In genomic region chr5:172630082-172630481, GRCh38 we compare ENCODE assay signal across 25 cellular contexts.
"Had no signal": no experiment of that assay in that cellular context is flagged by ENCODE, and none has a peak within 500 bp of the region (broad histone marks: within the 10 kb centered on the region; RNA-seq: fewer than 3 reads in every experiment).

No MANE protein-coding gene starts in this region.

- H3K4me3 Mint-ChIP-seq: dendritic cell treated with granulocyte-macrophage colony-stimulating factor and Interleukin-4, amounts not matched to agents 40 ng/mL and 50 ng/mL, for 4 days; immature natural killer cell; naive thymus-derived CD4-positive, alpha-beta T cell; nephron progenitor cell; stimulated activated memory B cell treated with anti-CD40 and anti-IgM and Interleukin-4, amounts not matched to agents 10 μg/mL and 1 μg/mL and 100 μg/mL, for 72 hours; stimulated activated naive CD8-positive, alpha-beta T cell treated with anti-CD3 and anti-CD28 coated beads, Interleukin-15, Interleukin-2, amounts not matched to agents 100 ng/mL and 50 ng/mL, for 24 hours had no signal

- H3K36me3 Mint-ChIP-seq: immature natural killer cell; naive thymus-derived CD4-positive, alpha-beta T cell; stimulated activated memory B cell treated with anti-CD40 and anti-IgM and Interleukin-4, amounts not matched to agents 10 μg/mL and 1 μg/mL and 100 μg/mL, for 72 hours had no signal

- H3K9me3 ChIP-seq: esophagus squamous epithelium, gastroesophageal sphincter, neutrophil, psoas muscle, spleen, tibial artery had no signal

- ATAC-seq: gastroesophageal sphincter; left cardiac atrium; left ventricle myocardium superior; naive thymus-derived CD4-positive, alpha-beta T cell; psoas muscle; sciatic nerve; stimulated activated memory B cell treated with anti-CD40 and anti-IgM and Interleukin-4, amounts not matched to agents 10 μg/mL and 1 μg/mL and 100 μg/mL, for 72 hours had no signal

- H3K4me3 ChIP-seq: esophagus squamous epithelium, gastroesophageal sphincter, lung, psoas muscle, spleen, tibial artery had no signal

- H3K27ac ChIP-seq: esophagus squamous epithelium, gastroesophageal sphincter, neutrophil, psoas muscle, spleen, tibial artery had no signal

- H3K4me1 ChIP-seq: gastroesophageal sphincter, psoas muscle, spleen, tibial artery had no signal

- H3K36me3 ChIP-seq: esophagus squamous epithelium, gastroesophageal sphincter, neutrophil, spleen, tibial artery had no signal

- H3K4me1 Mint-ChIP-seq: immature natural killer cell; naive thymus-derived CD4-positive, alpha-beta T cell; stimulated activated memory B cell treated with anti-CD40 and anti-IgM and Interleukin-4, amounts not matched to agents 10 μg/mL and 1 μg/mL and 100 μg/mL, for 72 hours had no signal

- H3K27ac Mint-ChIP-seq: dendritic cell treated with granulocyte-macrophage colony-stimulating factor and Interleukin-4, amounts not matched to agents 40 ng/mL and 50 ng/mL, for 4 days; immature natural killer cell; naive thymus-derived CD4-positive, alpha-beta T cell; nephron progenitor cell; stimulated activated memory B cell treated with anti-CD40 and anti-IgM and Interleukin-4, amounts not matched to agents 10 μg/mL and 1 μg/mL and 100 μg/mL, for 72 hours; stimulated activated naive CD8-positive, alpha-beta T cell treated with anti-CD3 and anti-CD28 coated beads, Interleukin-15, Interleukin-2, amounts not matched to agents 100 ng/mL and 50 ng/mL, for 24 hours had no signal

- DNase-seq: esophagus squamous epithelium; foreskin fibroblast; glutamatergic neuron; immature natural killer cell; kidney; left cardiac atrium; left ventricle myocardium superior; mesenchymal stem cell; midbrain; naive thymus-derived CD4-positive, alpha-beta T cell; nephron progenitor cell; psoas muscle; retina; spleen; stimulated activated CD4-positive, alpha-beta T cell treated with anti-CD3 and anti-CD28 coated beads, Interleukin-15, amount 100 ng/mL, for 24 hours; stimulated activated CD4-positive, alpha-beta T cell treated with anti-CD3 and anti-CD28 coated beads, Interleukin-1b, Interleukin-23, amount 100 ng/mL, for 48 hours; stimulated activated CD4-positive, alpha-beta T cell treated with anti-CD3 and anti-CD28 coated beads, Interleukin-4, amount 100 ng/mL, for 24 hours had no signal

- H3K9me3 Mint-ChIP-seq: dendritic cell treated with granulocyte-macrophage colony-stimulating factor and Interleukin-4, amounts not matched to agents 40 ng/mL and 50 ng/mL, for 4 days; immature natural killer cell; naive thymus-derived CD4-positive, alpha-beta T cell; nephron progenitor cell; stimulated activated memory B cell treated with anti-CD40 and anti-IgM and Interleukin-4, amounts not matched to agents 10 μg/mL and 1 μg/mL and 100 μg/mL, for 72 hours; stimulated activated naive CD8-positive, alpha-beta T cell treated with anti-CD3 and anti-CD28 coated beads, Interleukin-15, Interleukin-2, amounts not matched to agents 100 ng/mL and 50 ng/mL, for 24 hours had no signal

- H3K27me3 ChIP-seq: esophagus squamous epithelium, gastroesophageal sphincter, neutrophil, tibial artery had no signal
